ENCODE assay signal across 8 cellular contexts in the genomic region with DNA sequence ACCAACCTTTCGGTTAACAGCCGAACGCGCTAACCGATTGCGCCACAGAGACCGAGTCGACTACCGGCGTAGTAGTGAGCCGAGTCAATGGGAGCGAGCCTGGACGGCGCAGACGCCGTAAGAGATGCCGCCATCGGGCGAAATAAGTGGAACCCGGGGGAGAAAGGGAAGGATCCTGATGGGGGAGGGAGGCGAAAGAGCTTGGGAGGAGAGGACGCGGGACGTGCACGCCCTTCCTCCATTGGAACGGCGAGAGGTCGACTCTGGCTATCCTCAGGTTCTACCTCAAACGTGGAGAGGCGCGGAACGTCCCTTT. TPM values are rescaled to one million over a fixed set of nuclear protein-coding genes. Genes with fewer than 3 reads are reported as not detected.
DNase-seq lines count a peak whose midpoint lies in the region; ATAC-seq and TF ChIP-seq lines count a peak whose summit lies in the region.

No MANE protein-coding gene starts in this region.

- intact Hi-C loops in testis (cut with DNase I; ENCODE audit: low total_unique reads): no loop called here

- peak overlapping the region; percentile 97 for H2AFZ ChIP-seq in osteoblast (ENCODE audit: low read length)

- H3K4me3 Mint-ChIP-seq in activated naive CD8-positive, alpha-beta T cell: peak overlapping the region; percentile 99
- H3K4me3 Mint-ChIP-seq in glutamatergic neuron (ENCODE audit: unreplicated experiment): peak overlapping the region; percentile 100

- peak; percentile 27 for ATAC-seq in GM21576 (IDR thresholded peaks at IDR 0.05; ENCODE audit: unreplicated experiment)

- H3K9me3 ChIP-seq in osteoblast (ENCODE audit: low read depth, low read length) (no peaks in the 10 kb centered on the region), testis (no peaks in the 10 kb centered on the region)

- H3K4me3 ChIP-seq in NB4 (ENCODE audit: low read depth, low read length): peak overlapping the region; percentile 96
- H3K4me3 ChIP-seq in osteoblast (ENCODE audit: insufficient read depth, low read length): peak overlapping the region; percentile 99
- H3K4me3 ChIP-seq in testis: peak overlapping the region; percentile 84 to 93

- TF ChIP-seq CTCF in C4-2B (conservative IDR thresholded peaks at IDR 0.05) (no peak), NB4 (IDR thresholded peaks at IDR 0.05; ENCODE audit: low read depth, low read length) (no peak), glutamatergic neuron (IDR thresholded peaks at IDR 0.05; ENCODE audit: partially characterized antibody, unreplicated experiment) (no peak), osteoblast (IDR thresholded peaks at IDR 0.05; ENCODE audit: extremely low read depth, low read depth, low read length) (no peak), testis (IDR thresholded peaks at IDR 0.05) (no peak)

- H3K27ac Mint-ChIP-seq in activated naive CD8-positive, alpha-beta T cell: peak overlapping the region; percentile 100
- peak overlapping the region; percentile 87 for H3K27ac Mint-ChIP-seq in glutamatergic neuron (ENCODE audit: unreplicated experiment)

- H3K36me3 Mint-ChIP-seq in activated naive CD8-positive, alpha-beta T cell: peaks cover 10% of the 10 kb centered on the region
- peaks cover 10% of the 10 kb centered on the region for H3K36me3 Mint-ChIP-seq in glutamatergic neuron (ENCODE audit: unreplicated experiment)

- H3K27ac ChIP-seq in C4-2B (peak overlapping the region; percentile 93), osteoblast (ENCODE audit: low read depth, low read length) (peak overlapping the region; percentile 90), testis (peak overlapping the region; percentile 39 to 76)

- H3K4me2 ChIP-seq in osteoblast (ENCODE audit: insufficient read depth, low read length): peak overlapping the region; percentile 89

- H3K79me2 ChIP-seq in osteoblast (ENCODE audit: insufficient read depth, low read length): peaks cover 46% of the 10 kb centered on the region

- WGBS in testis, 2 donors: 0 to 1% methylated on average over 32 of the region's 32 CpGs

- peaks cover 8% of the 10 kb centered on the region for H4K20me1 ChIP-seq in osteoblast (ENCODE audit: insufficient read depth, low read length)

- H3K4me1 Mint-ChIP-seq in activated naive CD8-positive, alpha-beta T cell (ENCODE audit: low read depth): peaks cover 47% of the 10 kb centered on the region
- peaks cover 9% of the 10 kb centered on the region for H3K4me1 Mint-ChIP-seq in glutamatergic neuron (ENCODE audit: low read depth, unreplicated experiment)

- H3K36me3 ChIP-seq in osteoblast (ENCODE audit: insufficient read depth, low read length) (peaks cover 22% of the 10 kb centered on the region), testis (ENCODE audit: low read depth, missing control alignments) (no peaks in the 10 kb centered on the region)

- H3K27me3 Mint-ChIP-seq in activated naive CD8-positive, alpha-beta T cell: peaks cover 1% of the 10 kb centered on the region
- peaks cover 24% of the 10 kb centered on the region for H3K27me3 Mint-ChIP-seq in glutamatergic neuron (ENCODE audit: unreplicated experiment)

- H3K27me3 ChIP-seq in osteoblast (ENCODE audit: insufficient read depth, low read length) (no peaks in the 10 kb centered on the region), testis (no peaks in the 10 kb centered on the region)

- peak; percentile 83 for DNase-seq in NB4 (ENCODE audit: low read depth)
- DNase-seq in SKM-1 treated with dmso at 0.1 percent for 144 hours (lab: John Stamatoyannopoulos, UW; ENCODE audit: unreplicated experiment): peak; percentile 52
- peak; percentile 89 for DNase-seq in glutamatergic neuron
- peak; percentile 96 for DNase-seq in osteoblast (ENCODE audit: insufficient read length, low spot score, missing footprints)
- DNase-seq in testis: peak; percentile 92

- no peak for TF ChIP-seq POLR2A in NB4 (IDR thresholded peaks at IDR 0.05; ENCODE audit: extremely low read depth, insufficient read length)
- TF ChIP-seq POLR2A in testis (IDR thresholded peaks at IDR 0.05): no peak

- H3K4me1 ChIP-seq in osteoblast (ENCODE audit: insufficient read depth, low read length) (peaks cover 34% of the 10 kb centered on the region), testis (peaks cover 27% of the 10 kb centered on the region)

- H3K9me3 Mint-ChIP-seq in activated naive CD8-positive, alpha-beta T cell (ENCODE audit: low read depth): no peaks in the 10 kb centered on the region
- peaks cover 24% of the 10 kb centered on the region for H3K9me3 Mint-ChIP-seq in glutamatergic neuron (ENCODE audit: unreplicated experiment)

RNA-seq across cellular contexts. Expression of gene PSMB3, which starts 0.8 kb away (rescaled TPM):
- total RNA-seq in glutamatergic neuron (ENCODE audit: unreplicated experiment) (121 TPM), osteoblast (235 and 267 TPM in 2 replicates), testis (100 to 1,000 TPM; 111 to 113 TPM)
- 144 TPM for polyA plus RNA-seq in testis (ENCODE audit: insufficient read depth, low read depth, low replicate concordance)

RNA-seq across cellular contexts. Expression of gene PCGF2, which starts 3.6 kb away (rescaled TPM):
- total RNA-seq in glutamatergic neuron (ENCODE audit: unreplicated experiment): 70.1 TPM
- 3.3 and 5.0 TPM in 2 replicates for total RNA-seq in osteoblast
- total RNA-seq in testis: 10 to 100 TPM in 1 of 2 donors, 1 to 10 TPM in 1; 8.1 to 20.9 TPM
- polyA plus RNA-seq in testis (ENCODE audit: insufficient read depth, low read depth, low replicate concordance): 21.2 TPM

RNA-seq across cellular contexts. Expression of gene CISD3, which starts 21.6 kb away (rescaled TPM):
- 3.2 TPM for total RNA-seq in glutamatergic neuron (ENCODE audit: unreplicated experiment)
- total RNA-seq in osteoblast: 3.5 and 3.6 TPM in 2 replicates
- total RNA-seq in testis: 10 to 100 TPM; 13.9 to 14.3 TPM
- polyA plus RNA-seq in testis (ENCODE audit: insufficient read depth, low read depth, low replicate concordance): 25.7 TPM

RNA-seq across cellular contexts. Expression of gene MLLT6, which starts 46.7 kb away (rescaled TPM):
- 59.8 TPM for total RNA-seq in glutamatergic neuron (ENCODE audit: unreplicated experiment)
- total RNA-seq in osteoblast: 33.3 and 44.2 TPM in 2 replicates
- total RNA-seq in testis: 100 to 1,000 TPM; 157 to 176 TPM
- 86.9 TPM for polyA plus RNA-seq in testis (ENCODE audit: insufficient read depth, low read depth, low replicate concordance)

RNA-seq across cellular contexts. Expression of gene PIP4K2B, which starts 47.6 kb away (rescaled TPM):
- total RNA-seq in glutamatergic neuron (ENCODE audit: unreplicated experiment) (66.4 TPM), osteoblast (48.1 and 65.4 TPM in 2 replicates), testis (10 to 100 TPM; 47.2 to 56.7 TPM)
- 34.8 TPM for polyA plus RNA-seq in testis (ENCODE audit: insufficient read depth, low read depth, low replicate concordance)

Comparison
In these comparisons a context has a peak if more than half of its experiments do, and no peak if none do; other contexts are left out.
1. Peak in every context shown above with its lines: DNase-seq, ATAC-seq, H3K4me3 ChIP-seq and H3K27ac ChIP-seq.